8 cellular contexts compared by ENCODE assay signal in the genomic region with DNA sequence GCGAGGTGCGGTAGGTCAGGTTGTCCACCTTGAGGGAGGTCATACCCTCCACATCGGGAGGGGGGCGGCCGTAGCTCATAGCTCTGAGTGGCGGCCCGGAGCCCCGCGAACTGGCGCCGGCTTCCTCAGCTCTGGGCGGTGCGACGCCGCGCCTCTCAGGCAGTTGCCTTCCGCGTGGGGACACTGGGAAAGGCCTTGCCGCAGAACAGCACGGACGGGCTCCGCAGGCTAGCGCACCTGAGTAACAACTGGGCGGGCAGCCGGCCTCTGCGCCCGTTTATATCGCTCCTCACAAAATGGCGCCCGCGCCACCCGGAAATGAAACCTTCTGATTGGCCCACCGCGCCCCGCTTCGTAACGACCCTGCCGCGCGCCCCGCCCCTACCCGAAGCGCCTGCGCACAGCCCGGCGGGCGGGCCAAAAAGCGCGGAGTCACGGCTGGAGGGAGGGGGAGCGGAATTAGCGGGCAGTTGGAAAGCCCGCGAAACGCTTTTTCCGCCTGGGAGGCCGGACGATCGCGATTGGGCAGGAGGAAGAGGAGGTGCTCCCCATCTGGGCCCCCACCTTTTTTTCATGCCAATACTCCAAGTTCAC. TPM values are rescaled to one million over a fixed set of nuclear protein-coding genes. Genes with fewer than 3 reads are reported as not detected.
DNase-seq lines count a peak whose midpoint lies in the region; ATAC-seq lines count a peak whose summit lies in the region.

Gene SRSF2, minus strand, starts transcription at position 250 of the 594 bp plus-strand sequence. Its CDS starts 171 bp downstream, at position 79.

- peaks cover 45% of the 10 kb centered on the region for H3K4me1 ChIP-seq in BLaER1

- H3K27me3 ChIP-seq in BLaER1: no peaks in the 10 kb centered on the region

- H3K27me3 Mint-ChIP-seq in activated CD4-positive, alpha-beta T cell treated with anti-CD3 and anti-CD28 coated beads, Interleukin-2, amount 10 ng/mL, durations not matched to agents 7 days and 5 days: no peaks in the 10 kb centered on the region

- peak within 1 kb of the TSS; percentile 99 for H3K27ac Mint-ChIP-seq in activated CD4-positive, alpha-beta T cell treated with anti-CD3 and anti-CD28 coated beads, Interleukin-2, amount 10 ng/mL, durations not matched to agents 7 days and 5 days

- CTCF ChIA-PET in activated CD4-positive, alpha-beta T cell treated with anti-CD3 and anti-CD28 coated beads, Interleukin-2, amount 10 ng/mL, durations not matched to agents 7 days and 5 days (lab: Charles Lee): interaction anchor here (0.9 to 2.0 kb wide), 4 partner anchors 9 to 215 kb away, joined by 3 to 9 read pairs (median 4); no protein-coding TSS in a partner anchor

- POLR2A ChIA-PET in activated CD4-positive, alpha-beta T cell treated with anti-CD3 and anti-CD28 coated beads, Interleukin-2, amount 10 ng/mL, durations not matched to agents 7 days and 5 days (lab: Charles Lee): interaction anchor here (0.6 to 1.3 kb wide), 4 partner anchors 10 to 372 kb away, joined by 3 to 4 read pairs (median 4); no protein-coding TSS in a partner anchor

- H3K4me2 ChIP-seq in BLaER1: peak within 1 kb of the TSS; percentile 93

- H3K9me3 ChIP-seq in BLaER1: no peaks in the 10 kb centered on the region

- no peaks in the 10 kb centered on the region for H3K9me3 Mint-ChIP-seq in activated CD4-positive, alpha-beta T cell treated with anti-CD3 and anti-CD28 coated beads, Interleukin-2, amount 10 ng/mL, durations not matched to agents 7 days and 5 days

- H3K36me3 ChIP-seq in BLaER1: peaks cover 52% of the 10 kb centered on the region

- peak within 1 kb of the TSS; percentile 89 for H3K4me3 ChIP-seq in BLaER1

- peak; percentile 100 for DNase-seq in NCI-H69 (lab: John Stamatoyannopoulos, UW)
- DNase-seq in activated CD4-positive, alpha-beta T cell treated with anti-CD3 and anti-CD28 coated beads, Interleukin-2, amount 10 ng/mL, durations not matched to agents 7 days and 5 days: peak; percentile 99
- DNase-seq in cortex of kidney (lab: John Stamatoyannopoulos, UW): peak; percentile 96
- peak; percentile 100 for DNase-seq in left kidney (ENCODE audit: low read depth, low spot score)
- peak; percentile 97 to 98 for DNase-seq in stimulated activated CD4-positive, alpha-beta T cell treated with anti-CD3 and anti-CD28 coated beads, Interleukin-2, amount 100 ng/mL, for 24 hours

- H4K20me1 ChIP-seq in BLaER1: peaks cover 47% of the 10 kb centered on the region

- H3K9ac ChIP-seq in BLaER1: peak within 1 kb of the TSS; percentile 98

- peak; percentile 62 for ATAC-seq in GM19328 (IDR thresholded peaks at IDR 0.05; ENCODE audit: unreplicated experiment)
- ATAC-seq in HG03520 (IDR thresholded peaks at IDR 0.05; ENCODE audit: unreplicated experiment): peak; percentile 54

- H3K4me3 Mint-ChIP-seq in activated CD4-positive, alpha-beta T cell treated with anti-CD3 and anti-CD28 coated beads, Interleukin-2, amount 10 ng/mL, durations not matched to agents 7 days and 5 days: peak within 1 kb of the TSS; percentile 88

- H3K36me3 Mint-ChIP-seq in activated CD4-positive, alpha-beta T cell treated with anti-CD3 and anti-CD28 coated beads, Interleukin-2, amount 10 ng/mL, durations not matched to agents 7 days and 5 days (ENCODE audit: low read depth): peaks cover 49% of the 10 kb centered on the region

- peak within 1 kb of the TSS; percentile 98 for H3K27ac ChIP-seq in BLaER1

- H3K4me1 Mint-ChIP-seq in activated CD4-positive, alpha-beta T cell treated with anti-CD3 and anti-CD28 coated beads, Interleukin-2, amount 10 ng/mL, durations not matched to agents 7 days and 5 days: peaks cover 52% of the 10 kb centered on the region

RNA-seq across cellular contexts. Expression of gene SRSF2, which starts in this region (rescaled TPM):
- 100 to 1,000 TPM; 398 to 443 TPM for total RNA-seq in activated CD4-positive, alpha-beta T cell treated with anti-CD3 and anti-CD28 coated beads, Interleukin-2, amount 10 ng/mL, durations not matched to agents 7 days and 5 days

Comparison
In these comparisons a context has a peak if more than half of its experiments do, and no peak if none do; other contexts are left out.
1. Peak in every context shown above with its lines: DNase-seq, ATAC-seq, H3K4me3 ChIP-seq and H3K27ac ChIP-seq.